24 cellular contexts compared by ENCODE assay signal in the genomic region with DNA sequence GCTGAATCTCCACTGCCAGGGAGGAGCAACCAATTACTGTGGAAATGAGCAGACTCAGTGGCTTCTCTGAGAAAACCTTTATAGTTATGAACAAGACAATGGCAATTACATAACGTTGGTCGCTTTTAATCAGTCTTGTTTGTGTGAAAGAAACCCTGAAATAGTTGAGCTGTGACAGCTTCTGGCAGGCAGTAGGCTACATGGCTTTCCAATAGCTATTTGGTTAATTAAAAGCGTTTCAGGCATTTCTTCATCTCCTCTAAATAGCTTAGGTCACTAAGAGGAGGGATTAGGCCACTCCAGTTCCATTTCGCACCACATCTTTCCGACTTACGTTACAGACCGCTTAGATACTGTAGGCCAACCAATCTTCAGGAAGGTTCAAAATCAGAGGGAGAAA.
"Had no signal": no experiment of that assay in that cellular context is flagged by ENCODE, and none has a peak within 500 bp of the region (broad histone marks: within the 10 kb centered on the region; RNA-seq: fewer than 3 reads in every experiment).

No MANE protein-coding gene starts in this region.

- H3K27ac Mint-ChIP-seq: activated CD4-positive, alpha-beta T cell treated with anti-CD3 and anti-CD28 coated beads, Interleukin-2, amount 10 ng/mL, durations not matched to agents 7 days and 5 days; activated CD8-positive, alpha-beta memory T cell treated with anti-CD3 and anti-CD28 coated beads, Interleukin-2, amount 10 ng/mL, durations not matched to agents 7 days and 5 days; activated CD8-positive, alpha-beta T cell treated with anti-CD3 and anti-CD28 coated beads for 36 hours; activated naive CD4-positive, alpha-beta T cell treated with anti-CD3 and anti-CD28 coated beads, Interleukin-2, amount 50 U/mL, for 24 hours; activated T-helper 1 cell treated with anti-CD3 and anti-CD28 coated beads, Interleukin-12 subunit alpha, Interleukin-12 subunit beta, Interleukin-2, Interleukin-4 antibody, amounts not matched to agents 30 ng/mL and 10 ng/mL and 1 ng/mL, durations not matched to agents 14 hours and 24 hours and 36 hours; mesothelial cell of epicardium; natural killer cell; progenitor cell of endocrine pancreas; T-helper 1 cell treated with Interleukin-12 subunit alpha and Interleukin-12 subunit beta and Interleukin-4 antibody, amounts not matched to agents 30 μg/mL and 1 μg/mL, for 36 hours had no signal

- DNase-seq: activated CD4-positive, alpha-beta T cell treated with anti-CD3 and anti-CD28 coated beads, Interleukin-2, amount 10 ng/mL, durations not matched to agents 7 days and 5 days; activated CD8-positive, alpha-beta memory T cell treated with anti-CD3 and anti-CD28 coated beads, Interleukin-2, amount 10 ng/mL, durations not matched to agents 7 days and 5 days; activated CD8-positive, alpha-beta T cell treated with anti-CD3 and anti-CD28 coated beads for 36 hours; activated gamma-delta T cell; activated T-cell treated with anti-CD3 and anti-CD28 coated beads for 4 hours; caudate nucleus; dermis blood vessel endothelial cell; effector CD8-positive, alpha-beta T cell; head of caudate nucleus; left ventricle myocardium superior; natural killer cell; right cardiac atrium; stimulated activated CD4-positive, alpha-beta T cell treated with anti-CD3 and anti-CD28 coated beads, Interleukin-12 subunit alpha, Interleukin-12 subunit beta, amount 100 ng/mL, for 4 hours; stimulated activated CD4-positive, alpha-beta T cell treated with anti-CD3 and anti-CD28 coated beads, Interleukin-4, amount 100 ng/mL, for 4 hours; stimulated activated naive CD8-positive, alpha-beta T cell treated with anti-CD3 and anti-CD28 coated beads, Interleukin-15, Interleukin-2, amounts not matched to agents 100 U/mL and 50 U/mL, for 24 hours; thyroid gland had no signal

- H3K36me3 ChIP-seq: brain microvascular endothelial cell, gastroesophageal sphincter, thyroid gland had no signal

- H3K36me3 Mint-ChIP-seq: activated naive CD4-positive, alpha-beta T cell treated with anti-CD3 and anti-CD28 coated beads, Interleukin-2, amount 50 U/mL, for 24 hours; mesothelial cell of epicardium; natural killer cell had no signal

- H3K4me1 Mint-ChIP-seq: activated CD4-positive, alpha-beta T cell treated with anti-CD3 and anti-CD28 coated beads, Interleukin-2, amount 10 ng/mL, durations not matched to agents 7 days and 5 days; activated naive CD4-positive, alpha-beta T cell treated with anti-CD3 and anti-CD28 coated beads, Interleukin-2, amount 50 U/mL, for 24 hours; mesothelial cell of epicardium; natural killer cell had no signal

- H3K4me1 ChIP-seq: gastroesophageal sphincter had no signal

- H3K27me3 Mint-ChIP-seq: activated CD4-positive, alpha-beta T cell treated with anti-CD3 and anti-CD28 coated beads, Interleukin-2, amount 10 ng/mL, durations not matched to agents 7 days and 5 days; activated CD8-positive, alpha-beta memory T cell treated with anti-CD3 and anti-CD28 coated beads, Interleukin-2, amount 10 ng/mL, durations not matched to agents 7 days and 5 days; activated CD8-positive, alpha-beta T cell treated with anti-CD3 and anti-CD28 coated beads for 36 hours; activated naive CD4-positive, alpha-beta T cell treated with anti-CD3 and anti-CD28 coated beads, Interleukin-2, amount 50 U/mL, for 24 hours had no signal

- H3K9me3 Mint-ChIP-seq: natural killer cell had no signal

- ATAC-seq: activated CD4-positive, CD25-positive, alpha-beta regulatory T cell treated with anti-CD3 and anti-CD28 coated beads, Interleukin-2, amount 50 U/mL, for 24 hours; activated CD8-positive, alpha-beta memory T cell treated with anti-CD3 and anti-CD28 coated beads, Interleukin-2, amount 10 ng/mL, durations not matched to agents 7 days and 5 days; activated CD8-positive, alpha-beta T cell treated with anti-CD3 and anti-CD28 coated beads for 36 hours; gastroesophageal sphincter; left ventricle myocardium superior; natural killer cell; right cardiac atrium; stimulated activated naive CD8-positive, alpha-beta T cell treated with anti-CD3 and anti-CD28 coated beads, Interleukin-15, Interleukin-2, amounts not matched to agents 100 U/mL and 50 U/mL, for 24 hours had no signal

- H3K4me3 ChIP-seq: gastroesophageal sphincter, thyroid gland had no signal

- H3K27ac ChIP-seq: brain microvascular endothelial cell, gastroesophageal sphincter, thyroid gland had no signal

- H3K4me3 Mint-ChIP-seq: activated CD4-positive, alpha-beta T cell treated with anti-CD3 and anti-CD28 coated beads, Interleukin-2, amount 10 ng/mL, durations not matched to agents 7 days and 5 days; activated CD8-positive, alpha-beta memory T cell treated with anti-CD3 and anti-CD28 coated beads, Interleukin-2, amount 10 ng/mL, durations not matched to agents 7 days and 5 days; activated CD8-positive, alpha-beta T cell treated with anti-CD3 and anti-CD28 coated beads for 36 hours; activated naive CD4-positive, alpha-beta T cell treated with anti-CD3 and anti-CD28 coated beads, Interleukin-2, amount 50 U/mL, for 24 hours; activated T-helper 1 cell treated with anti-CD3 and anti-CD28 coated beads, Interleukin-12 subunit alpha, Interleukin-12 subunit beta, Interleukin-2, Interleukin-4 antibody, amounts not matched to agents 30 ng/mL and 10 ng/mL and 1 ng/mL, durations not matched to agents 14 hours and 24 hours and 36 hours; mesothelial cell of epicardium; natural killer cell; T-helper 1 cell treated with Interleukin-12 subunit alpha and Interleukin-12 subunit beta and Interleukin-4 antibody, amounts not matched to agents 30 μg/mL and 1 μg/mL, for 36 hours had no signal

- H3K27me3 ChIP-seq: brain microvascular endothelial cell, gastroesophageal sphincter, thyroid gland had no signal

- H3K9me3 ChIP-seq: thyroid gland had no signal
